Comparison of ENCODE assay signal across 8 cellular contexts in the genomic region with DNA sequence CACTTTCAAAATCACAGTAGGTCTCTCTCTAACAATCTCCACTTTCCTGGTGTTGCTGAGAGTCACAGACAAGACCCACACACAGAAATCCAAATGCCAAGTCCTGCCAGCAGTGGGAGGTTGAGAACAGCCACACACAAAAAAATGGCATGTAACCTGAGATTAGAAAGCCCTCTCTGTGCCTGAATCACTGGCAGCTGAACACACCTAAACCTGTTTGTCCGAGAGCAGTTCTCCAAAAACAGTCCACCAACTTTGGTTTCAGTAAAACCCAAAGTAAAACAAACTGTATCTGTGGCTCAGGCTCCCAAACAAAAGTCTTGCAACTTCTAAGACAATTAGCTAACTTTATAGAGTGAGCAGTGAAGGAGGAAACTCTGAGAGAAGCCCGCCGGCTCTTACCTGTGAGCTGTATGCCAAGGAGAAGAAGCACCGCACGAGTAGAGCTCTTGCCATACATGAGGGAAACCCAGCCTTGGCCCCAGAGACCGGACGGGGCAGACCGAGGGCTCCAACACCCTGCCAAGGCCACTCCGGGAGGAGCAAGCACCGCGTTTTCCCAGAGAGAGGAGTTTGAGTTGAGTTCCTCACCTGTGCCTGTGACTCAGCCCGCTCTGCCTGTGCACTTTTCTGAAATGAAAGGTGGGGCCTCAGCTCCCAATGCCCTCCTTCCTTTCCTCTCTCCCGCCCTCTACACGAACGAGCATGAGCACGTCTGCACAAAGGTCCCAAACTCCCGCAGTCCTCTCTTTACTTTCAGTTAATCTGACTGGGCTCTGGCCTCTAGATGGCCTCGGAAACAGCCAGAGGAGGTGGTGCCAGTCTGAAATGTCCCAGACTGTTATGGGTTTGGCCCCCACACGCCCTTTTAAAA. TPM values are rescaled to one million over a fixed set of nuclear protein-coding genes. Genes with fewer than 3 reads are reported as not detected.
DNase-seq lines count a peak whose midpoint lies in the region; ATAC-seq and TF ChIP-seq lines count a peak whose summit lies in the region.

A gene (minus strand): TSS at position 604 of the 874 bp plus-strand sequence. CDS start 144 bp downstream, at position 460.

- peak; percentile 29; the same call in 1 of the 2 replicates for TF ChIP-seq RAD21 in HCT116 (IDR thresholded peaks at IDR 0.05; ENCODE audit: low read depth)

- DNase-seq in HCT116 (ENCODE audit: low read depth, low spot score) (peak; percentile 65), PC-3 (peak; percentile 95), mucosa of gallbladder (ENCODE audit: low spot score) (peak; percentile 80), uterus (peak in 1 of 2 donors; percentile 31), NCI-H1417 treated with DMSO at 0.1 percent for 48 hours (lab: John Stamatoyannopoulos, UW) (no peak), T-helper 9 cell (no peak)
- no peak for DNase-seq in effector memory CD4-positive, alpha-beta T cell

- RAD21 ChIA-PET in HCT116 (lab: Charles Lee; ENCODE audit: low non-redundant PET in 1 of 2, low total read pairs in 2 of 2, uncharacterized antibody in 2 of 2, unreplicated experiment in 2 of 2), result interaction anchor here in 1 of 2 experiments (1.0 kb wide), 1 partner anchor 28 kb away, joined by 4 read pairs; no protein-coding TSS in a partner anchor

- H3K79me2 ChIP-seq in HCT116 (ENCODE audit: insufficient read depth, low read length) (no peaks in the 10 kb centered on the region), PC-3 (ENCODE audit: low read length) (peaks cover 21% of the 10 kb centered on the region)

- peak within 1 kb of the TSS; percentile 59 to 64 for H3K4me3 ChIP-seq in HCT116 (replicated peaks in 1 of 2; ENCODE audit: low read depth in 1 of 2, low read length in 2 of 2)
- peak within 1 kb of the TSS; percentile 82 for H3K4me3 ChIP-seq in PC-3 (ENCODE audit: low read length)
- peak within 1 kb of the TSS; percentile 22 for H3K4me3 ChIP-seq in effector memory CD4-positive, alpha-beta T cell (ENCODE audit: insufficient read depth, low read depth, low read length, poor library complexity, severe bottlenecking)
- peak within 1 kb of the TSS; percentile 13 to 18 for H3K4me3 ChIP-seq in uterus

- intact Hi-C loops in HCT116 (cut with micrococcal nuclease) (no loop called here), PC-3 (cut with micrococcal nuclease) (loop anchor here (2.0 kb wide), 1 partner anchor 27 kb away; no protein-coding TSS in a partner anchor), uterus (cut with DNase I; ENCODE audit: low total_unique reads) (no loop called here)

- CTCF ChIA-PET in HCT116 (lab: Charles Lee), result interaction anchor here (0.6 to 0.9 kb wide), 2 partner anchors 14 to 41 kb away, joined by 3 to 4 read pairs; no protein-coding TSS in a partner anchor
- CTCF ChIA-PET in PC-3 (lab: Charles Lee), result interaction anchor here (0.6 to 0.8 kb wide), 2 partner anchors 27 to 65 kb away, joined by 4 to 7 read pairs; no protein-coding TSS in a partner anchor

- H3K36me3 ChIP-seq in HCT116 (ENCODE audit: control insufficient read depth in 1 of 2, insufficient read depth in 2 of 2, low read length in 2 of 2) (peaks cover 0 to 2% of the 10 kb centered on the region in 2 experiments; a peak in 1 of 4 replicates), PC-3 (ENCODE audit: low read depth, low read length) (peaks cover 29% of the 10 kb centered on the region), uterus (no peaks in the 10 kb centered on the region)
- no peaks in the 10 kb centered on the region for H3K36me3 ChIP-seq in effector memory CD4-positive, alpha-beta T cell (ENCODE audit: control insufficient read depth, insufficient read depth, low read length)

- H3K4me2 ChIP-seq in HCT116 (ENCODE audit: low read length), result peak within 1 kb of the TSS; percentile 74
- peak within 1 kb of the TSS; percentile 86 for H3K4me2 ChIP-seq in PC-3 (ENCODE audit: low read length)

- H3K27ac ChIP-seq in HCT116 (ENCODE audit: low read depth, low read length), result peak within 1 kb of the TSS; percentile 66
- H3K27ac ChIP-seq in PC-3 (ENCODE audit: low read length), result peak within 1 kb of the TSS; percentile 94
- H3K27ac ChIP-seq in effector memory CD4-positive, alpha-beta T cell (ENCODE audit: insufficient read depth, low read length, poor library complexity, severe bottlenecking), result no peak within 1 kb of the TSS
- H3K27ac ChIP-seq in uterus, result peak within 1 kb of the TSS; percentile 48 to 51

- no peaks in the 10 kb centered on the region for H3K27me3 ChIP-seq in HCT116 (ENCODE audit: insufficient read depth, low read length)
- no peaks in the 10 kb centered on the region for H3K27me3 ChIP-seq in PC-3 (ENCODE audit: low read length)
- no peaks in the 10 kb centered on the region for H3K27me3 ChIP-seq in effector memory CD4-positive, alpha-beta T cell (replicated peaks; ENCODE audit: control insufficient read depth, insufficient read depth, low read length, poor library complexity, severe bottlenecking)
- peaks cover 0 to 11% of the 10 kb centered on the region in 2 donors for H3K27me3 ChIP-seq in uterus

- BruUV-seq in HCT116 (replicated peaks; lab: Mats Ljungman, UMichigan), result TSS peak; percentile 69
- BruUV-seq in PC-3 (replicated peaks; lab: Mats Ljungman, UMichigan), result TSS peak; percentile 61

- H2AFZ ChIP-seq in HCT116 (ENCODE audit: low read depth, low read length, poor library complexity, severe bottlenecking) (peak within 1 kb of the TSS; percentile 59), PC-3 (ENCODE audit: low read length) (peak within 1 kb of the TSS; percentile 77)

- no peaks in the 10 kb centered on the region for H3K9me2 ChIP-seq in HCT116 (ENCODE audit: insufficient read depth)
- H3K9me2 ChIP-seq in PC-3 (replicated peaks; ENCODE audit: low read length), result no peaks in the 10 kb centered on the region

- H4K20me1 ChIP-seq in HCT116 (ENCODE audit: insufficient read depth) (no peaks in the 10 kb centered on the region), PC-3 (ENCODE audit: low read length) (no peaks in the 10 kb centered on the region)

- peak within 1 kb of the TSS; percentile 64 for H3K9ac ChIP-seq in HCT116 (ENCODE audit: low read length)
- H3K9ac ChIP-seq in PC-3 (ENCODE audit: low read length), result peak within 1 kb of the TSS; percentile 87

- no peak; a peak in 1 of 6 replicates for TF ChIP-seq CTCF in HCT116 (IDR thresholded peaks at IDR 0.05 in 2 of 3, conservative IDR thresholded peaks at IDR 0.05 in 1 of 3; ENCODE audit: borderline replicate concordance in 1 of 3, insufficient read depth in 1 of 3, low read depth in 2 of 3, low read length in 2 of 3)
- TF ChIP-seq CTCF in PC-3 (conservative IDR thresholded peaks at IDR 0.05; ENCODE audit: low read depth, low read length), result peak; percentile 46
- no peak for TF ChIP-seq CTCF in uterus (IDR thresholded peaks at IDR 0.05)

- ATAC-seq in HCT116, result peak; percentile 94
- peak; percentile 91 for ATAC-seq in PC-3
- ATAC-seq in GM21390 (IDR thresholded peaks at IDR 0.05; ENCODE audit: unreplicated experiment), result no peak

- no peaks in the 10 kb centered on the region for H3F3A ChIP-seq in PC-3 (ENCODE audit: low read length, unreplicated experiment)

- TF ChIP-seq POLR2A in HCT116 (IDR thresholded peaks at IDR 0.05; ENCODE audit: borderline replicate concordance, extremely low read depth, insufficient read depth, insufficient read length), result no peak
- peak; percentile 22 to 44 for TF ChIP-seq POLR2A in uterus (IDR thresholded peaks at IDR 0.05)

- H3K4me1 ChIP-seq in HCT116 (ENCODE audit: control insufficient read depth in 1 of 2, insufficient read depth in 2 of 2, low read length in 2 of 2) (peaks cover 14 to 33% of the 10 kb centered on the region in 2 experiments; a peak in 3 of 4 replicates), PC-3 (ENCODE audit: insufficient read depth, low read length) (peaks cover 28% of the 10 kb centered on the region), uterus (no peaks in the 10 kb centered on the region)
- H3K4me1 ChIP-seq in effector memory CD4-positive, alpha-beta T cell (ENCODE audit: control insufficient read depth, insufficient read depth, low read length, poor library complexity, severe bottlenecking), result peaks cover 10% of the 10 kb centered on the region

- POLR2A ChIA-PET in HCT116 (lab: Charles Lee), result interaction anchor here (0.5 to 2.3 kb wide), 5 partner anchors 9 to 343 kb away, joined by 3 to 10 read pairs (median 6); a partner anchor contains a TSS
- POLR2A ChIA-PET in PC-3 (lab: Charles Lee; ENCODE audit: unreplicated experiment), result interaction anchor here (0.5 kb wide), 1 partner anchor 51 kb away, joined by 3 read pairs; no protein-coding TSS in a partner anchor

- H3K9me3 ChIP-seq in HCT116 (ENCODE audit: control insufficient read depth in 1 of 2, insufficient read depth in 1 of 2, low read depth in 1 of 2, low read length in 2 of 2) (no peaks in the 10 kb centered on the region), PC-3 (ENCODE audit: low read length) (no peaks in the 10 kb centered on the region), uterus (no peaks in the 10 kb centered on the region)
- H3K9me3 ChIP-seq in effector memory CD4-positive, alpha-beta T cell (ENCODE audit: control insufficient read depth, low read length), result no peaks in the 10 kb centered on the region

TF ChIP-seq in HCT116, 20 proteins besides CTCF, POLR2A, EP300 and RAD21 (continues in another document):
- TF ChIP-seq SIN3A (IDR thresholded peaks at IDR 0.05; ENCODE audit: low read depth) (peak; percentile 35; the same call in 1 of the 2 replicates), YY1 (IDR thresholded peaks at IDR 0.05; ENCODE audit: extremely low read depth, insufficient replicate concordance, low read depth, low read length) (no peak), EGR1 (IDR thresholded peaks at IDR 0.05; ENCODE audit: low read depth) (no peak), JUND (IDR thresholded peaks at IDR 0.05) (peak; percentile 50; the same call in 1 of the 2 replicates), POLR2AphosphoS5 (IDR thresholded peaks at IDR 0.05; ENCODE audit: low read depth, low read length) (peak; percentile 91), CEBPB (IDR thresholded peaks at IDR 0.05; ENCODE audit: low read depth) (no peak), EZH2 (IDR thresholded peaks at IDR 0.05) (no peak), ZNF274 (IDR thresholded peaks at IDR 0.05; ENCODE audit: low read depth, low read length) (no peak), ZFX (IDR thresholded peaks at IDR 0.05) (no peak), EZH2phosphoT487 (IDR thresholded peaks at IDR 0.05; ENCODE audit: borderline replicate concordance) (no peak), SP1 (IDR thresholded peaks at IDR 0.05; ENCODE audit: low read depth) (peak; percentile 42; the same call in 1 of the 2 replicates)
- TF ChIP-seq, protein P1, sequence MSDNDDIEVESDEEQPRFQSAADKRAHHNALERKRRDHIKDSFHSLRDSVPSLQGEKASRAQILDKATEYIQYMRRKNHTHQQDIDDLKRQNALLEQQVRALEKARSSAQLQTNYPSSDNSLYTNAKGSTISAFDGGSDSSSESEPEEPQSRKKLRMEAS (IDR thresholded peaks at IDR 0.05), result peak; percentile 71

RNA-seq across cellular contexts. Expression of the gene that starts here (rescaled TPM):
- total RNA-seq in HCT116 (2021; ENCODE audit: unreplicated experiment), result 16.8 TPM
- polyA plus RNA-seq in HCT116 (2012), result 16.3 and 19.4 TPM in 2 replicates
- 40.6 and 51.5 TPM in 2 replicates for total RNA-seq in PC-3 (2014; rRNA removed)
- 72.5 TPM for total RNA-seq in mucosa of gallbladder
- 100 to 1,000 TPM in 1 of 4 donors, 10 to 100 TPM in 3; 40.9 to 191 (median 73.9) TPM for total RNA-seq in uterus

Comparison
In these comparisons a context has a peak if more than half of its experiments do, and no peak if none do; other contexts are left out.
1. DNase-seq: peak in HCT116 (single experiment), PC-3 (single experiment) and mucosa of gallbladder (single experiment); none in effector memory CD4-positive, alpha-beta T cell (0 of 3), NCI-H1417 treated with DMSO at 0.1 percent for 48 hours (single experiment) and T-helper 9 cell (single experiment).
2. H3K4me3 ChIP-seq: peak in every context shown above with its lines; median percentile 82 in PC-3; 62 in HCT116; 22 in effector memory CD4-positive, alpha-beta T cell; 16 in uterus.